9 cellular contexts compared by ENCODE assay signal in genomic region chr4:87012265-87012953, GRCh38.
A peak's percentile ranks its signal among the peaks of the same experiment; 100 is the strongest.
DNase-seq lines count a peak whose midpoint lies in the region; ATAC-seq and TF ChIP-seq lines count a peak whose summit lies in the region.
"Had no signal": no experiment of that assay in that cellular context is flagged by ENCODE, and none has a peak within 500 bp of the region (broad histone marks: within the 10 kb centered on the region; RNA-seq: fewer than 3 reads in every experiment).

No MANE protein-coding gene starts in this region.

- no peaks in the 10 kb centered on the region for H3K79me2 ChIP-seq in Karpas-422 (ENCODE audit: low read length)

- H2AFZ ChIP-seq in Karpas-422 (ENCODE audit: low read length) = no peak overlapping the region
- H2AFZ ChIP-seq: PC-9 had no signal

- peaks cover 20% of the 10 kb centered on the region; the same call in 1 of the 2 replicates for H4K20me1 ChIP-seq in Karpas-422 (ENCODE audit: insufficient read depth, low read depth, low read length)

- H3K27me3 ChIP-seq in body of pancreas = no peaks in the 10 kb centered on the region
- no peaks in the 10 kb centered on the region for H3K27me3 ChIP-seq in Karpas-422 (ENCODE audit: low read length)

- H3K9me2 ChIP-seq in Karpas-422 (replicated peaks; ENCODE audit: insufficient read depth, low read length) = no peaks in the 10 kb centered on the region

- intact Hi-C loops in body of pancreas (cut with DNase I) = no loop called here

- TF ChIP-seq POLR2A in body of pancreas (IDR thresholded peaks at IDR 0.05) = no peak

- H3K9me3 ChIP-seq in body of pancreas = no peaks in the 10 kb centered on the region
- H3K9me3 ChIP-seq in Karpas-422 (ENCODE audit: low read length) = no peaks in the 10 kb centered on the region

- WGBS in body of pancreas, 2 donors = 10 to 14% methylated on average over 4 of the region's 4 CpGs

- H3K36me3 ChIP-seq in body of pancreas (replicated peaks in 1 of 2; ENCODE audit: insufficient read depth in 1 of 2, low read depth in 2 of 2) (no peaks in the 10 kb centered on the region), Karpas-422 (ENCODE audit: insufficient read depth, low read length) (no peaks in the 10 kb centered on the region)

- H3K27ac ChIP-seq in body of pancreas (peak overlapping the region in 3 of 4 donors; percentile 81 to 96 (median 96)), skin epidermis (peak overlapping the region in 11 of 21 experiments; percentile 2 to 75 (median 24)), Karpas-422 (ENCODE audit: low read length) (no peak overlapping the region)

- peak in 2 of 7 experiments; percentile 4 to 24 for TF ChIP-seq CTCF in body of pancreas (IDR thresholded peaks at IDR 0.05)

- DNase-seq in body of pancreas = peak; percentile 58 to 82 (median 70)
- DNase-seq in NOMO-1 treated with DMSO at 0.1 percent for 48 hours (lab: John Stamatoyannopoulos, UW; ENCODE audit: unreplicated experiment) = no peak
- no peak for DNase-seq in activated gamma-delta T cell (lab: John Stamatoyannopoulos, UW)
- no peak for DNase-seq in Karpas-422
- DNase-seq: naive B cell had no signal

- ATAC-seq in GM19324 (IDR thresholded peaks at IDR 0.05; ENCODE audit: low FRiP score, unreplicated experiment) (peak; percentile 72), HG02981 (IDR thresholded peaks at IDR 0.05; ENCODE audit: unreplicated experiment) (peak; percentile 71), body of pancreas (peak; percentile 81)

- H3K9ac ChIP-seq in Karpas-422 (ENCODE audit: low read length) = no peak overlapping the region

- H3K4me2 ChIP-seq in Karpas-422 (ENCODE audit: low read depth, low read length, poor library complexity, severe bottlenecking) = no peak overlapping the region

- peaks cover 87% of the 10 kb centered on the region for H3K4me1 ChIP-seq in body of pancreas
- H3K4me1 ChIP-seq in Karpas-422 (ENCODE audit: low read length) = peaks cover 21% of the 10 kb centered on the region

- H3K4me3 ChIP-seq in body of pancreas (no peak overlapping the region), skin epidermis (no peak overlapping the region), Karpas-422 (ENCODE audit: low read length) (no peak overlapping the region)
- H3K4me3 ChIP-seq: PC-9 had no signal

Comparison
In these comparisons a context has a peak if more than half of its experiments do, and no peak if none do; other contexts are left out.
1. DNase-seq: peak in body of pancreas (4 of 4); none in NOMO-1 treated with DMSO at 0.1 percent for 48 hours (single experiment), activated gamma-delta T cell (single experiment) and Karpas-422 (single experiment).
2. Peak in every context shown above with its lines, with median percentiles within 50 percentile points of each other: ATAC-seq.